In genomic region chr1:174761257-174761760, GRCh38 we compare ENCODE assay signal across 27 cellular contexts.
"Had no signal": no experiment of that assay in that cellular context is flagged by ENCODE, and none has a peak within 500 bp of the region (broad histone marks: within the 10 kb centered on the region; RNA-seq: fewer than 3 reads in every experiment).

No MANE protein-coding gene starts in this region.

- H3K4me1 ChIP-seq: parathyroid adenoma, psoas muscle, right lobe of liver, sigmoid colon, stomach, thyroid gland, tibial nerve, upper lobe of left lung, vagina had no signal

- ATAC-seq: natural killer cell treated with Interleukin-12 subunit alpha and Interleukin-12 subunit beta and Interleukin-15 and Interleukin-18, amount 100 ng/mL, for 72 hours; psoas muscle; right cardiac atrium; right lobe of liver; stimulated activated effector memory CD8-positive, alpha-beta T cell treated with anti-CD3 and anti-CD28 coated beads, Interleukin-12 subunit alpha, Interleukin-12 subunit beta, amount 100 ng/mL, for 72 hours; stimulated activated naive B cell treated with anti-CD40 and anti-IgM and Interleukin-4, amounts not matched to agents 10 μg/mL and 1 μg/mL and 100 μg/mL, for 72 hours had no signal

- H3K9me3 ChIP-seq: ovary, psoas muscle, right lobe of liver, sigmoid colon, stomach, thoracic aorta, thyroid gland, tibial nerve, upper lobe of left lung, vagina had no signal

- H2AFZ ChIP-seq: parathyroid adenoma had no signal

- H3K79me2 ChIP-seq: parathyroid adenoma had no signal

- H3K9me3 Mint-ChIP-seq: natural killer cell treated with Interleukin-12 subunit alpha and Interleukin-12 subunit beta and Interleukin-15 and Interleukin-18, amount 100 ng/mL, for 72 hours; stimulated activated naive CD8-positive, alpha-beta T cell treated with anti-CD3 and anti-CD28 coated beads, Interleukin-15, Interleukin-2, amounts not matched to agents 100 ng/mL and 50 ng/mL, for 24 hours had no signal

- H3K27me3 Mint-ChIP-seq: natural killer cell treated with Interleukin-12 subunit alpha and Interleukin-12 subunit beta and Interleukin-15 and Interleukin-18, amount 100 ng/mL, for 72 hours; progenitor cell of endocrine pancreas; stimulated activated naive B cell treated with anti-CD40 and anti-IgM and Interleukin-4, amounts not matched to agents 10 μg/mL and 1 μg/mL and 100 μg/mL, for 72 hours; stimulated activated naive CD8-positive, alpha-beta T cell treated with anti-CD3 and anti-CD28 coated beads, Interleukin-15, Interleukin-2, amounts not matched to agents 100 ng/mL and 50 ng/mL, for 24 hours had no signal

- DNase-seq: nephron progenitor cell; occipital lobe; ovary; psoas muscle; right lobe of liver; sigmoid colon; small intestine; stimulated activated CD4-positive, alpha-beta T cell treated with anti-CD3 and anti-CD28 coated beads, Interleukin-15, amount 100 ng/mL, for 24 hours; stimulated activated CD4-positive, alpha-beta T cell treated with anti-CD3 and anti-CD28 coated beads, Interleukin-2, amount 100 ng/mL, for 24 hours; stimulated activated CD4-positive, alpha-beta T cell treated with anti-CD3 and anti-CD28 coated beads, Interleukin-2, amount 100 ng/mL, for 48 hours; stimulated activated CD4-positive, alpha-beta T cell treated with anti-CD3 and anti-CD28 coated beads, Interleukin-4, amount 100 ng/mL, for 24 hours; stimulated activated naive B cell treated with anti-CD40 and anti-IgM and Interleukin-4, amounts not matched to agents 10 μg/mL and 1 μg/mL and 100 μg/mL, for 72 hours; stimulated activated naive CD4-positive, alpha-beta T cell treated with Interleukin-2 at 50 U/mL for 16 hours; stomach; thyroid gland; trophoblast cell had no signal

- H3K27ac Mint-ChIP-seq: natural killer cell treated with Interleukin-12 subunit alpha and Interleukin-12 subunit beta and Interleukin-15 and Interleukin-18, amount 100 ng/mL, for 72 hours; progenitor cell of endocrine pancreas; stimulated activated effector memory CD8-positive, alpha-beta T cell treated with anti-CD3 and anti-CD28 coated beads, Interleukin-12 subunit alpha, Interleukin-12 subunit beta, amount 100 ng/mL, for 72 hours; stimulated activated naive B cell treated with anti-CD40 and anti-IgM and Interleukin-4, amounts not matched to agents 10 μg/mL and 1 μg/mL and 100 μg/mL, for 72 hours had no signal

- H3K4me1 Mint-ChIP-seq: nephron progenitor cell; neural crest cell; stimulated activated effector memory CD8-positive, alpha-beta T cell treated with anti-CD3 and anti-CD28 coated beads, Interleukin-12 subunit alpha, Interleukin-12 subunit beta, amount 100 ng/mL, for 72 hours had no signal

- H3K27ac ChIP-seq: ovary, parathyroid adenoma, psoas muscle, right lobe of liver, sigmoid colon, stomach, thoracic aorta, thyroid gland, tibial nerve, upper lobe of left lung, vagina had no signal

- H3K36me3 ChIP-seq: ovary, right lobe of liver, sigmoid colon, stomach, thoracic aorta, thyroid gland, tibial nerve, upper lobe of left lung, vagina had no signal

- H3K4me3 Mint-ChIP-seq: natural killer cell treated with Interleukin-12 subunit alpha and Interleukin-12 subunit beta and Interleukin-15 and Interleukin-18, amount 100 ng/mL, for 72 hours; nephron progenitor cell; neural crest cell; stimulated activated effector memory CD8-positive, alpha-beta T cell treated with anti-CD3 and anti-CD28 coated beads, Interleukin-12 subunit alpha, Interleukin-12 subunit beta, amount 100 ng/mL, for 72 hours; stimulated activated naive B cell treated with anti-CD40 and anti-IgM and Interleukin-4, amounts not matched to agents 10 μg/mL and 1 μg/mL and 100 μg/mL, for 72 hours; stimulated activated naive CD8-positive, alpha-beta T cell treated with anti-CD3 and anti-CD28 coated beads, Interleukin-15, Interleukin-2, amounts not matched to agents 100 ng/mL and 50 ng/mL, for 24 hours had no signal

- H3K27me3 ChIP-seq: ovary, right lobe of liver, sigmoid colon, stomach, thyroid gland, tibial nerve, upper lobe of left lung, vagina had no signal

- H3K4me3 ChIP-seq: ovary, psoas muscle, right lobe of liver, sigmoid colon, stomach, thoracic aorta, thyroid gland, tibial nerve, upper lobe of left lung, vagina had no signal

- H3K9ac ChIP-seq: parathyroid adenoma had no signal
